Comparison of ENCODE assay signal across 11 cellular contexts in the genomic region with DNA sequence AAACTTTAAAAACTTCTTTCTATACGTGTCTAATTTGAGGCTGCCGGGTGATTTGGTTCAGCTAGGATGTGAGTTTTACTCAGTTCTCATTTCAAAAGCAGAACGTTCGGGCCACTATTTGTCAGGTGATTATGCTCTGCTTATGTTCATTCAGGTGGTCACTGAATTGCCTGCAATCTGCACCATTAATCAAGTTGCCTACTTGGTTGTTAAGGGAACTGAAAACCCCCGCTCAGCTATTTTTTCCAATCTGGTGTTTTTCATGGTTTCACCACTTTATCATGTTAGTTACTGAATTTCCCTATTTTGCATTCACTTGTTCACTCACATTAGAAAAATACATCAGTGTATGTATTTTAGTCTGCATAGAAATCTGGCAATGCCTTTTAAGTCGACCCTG.
DNase-seq lines count a peak whose midpoint lies in the region; ATAC-seq and TF ChIP-seq lines count a peak whose summit lies in the region.
"Had no signal": no experiment of that assay in that cellular context is flagged by ENCODE, and none has a peak within 500 bp of the region (broad histone marks: within the 10 kb centered on the region; RNA-seq: fewer than 3 reads in every experiment).

No MANE protein-coding gene starts in this region.

- ATAC-seq in GM18505 (IDR thresholded peaks at IDR 0.05; ENCODE audit: unreplicated experiment) (peak; percentile 99), GM21381 (IDR thresholded peaks at IDR 0.05; ENCODE audit: unreplicated experiment) (peak; percentile 94), HG03064 (IDR thresholded peaks at IDR 0.05; ENCODE audit: low read depth, unreplicated experiment) (peak; percentile 96), heart right ventricle (no peak)

- no peaks in the 10 kb centered on the region for H3K9me3 ChIP-seq in Peyer's patch
- no peaks in the 10 kb centered on the region for H3K9me3 ChIP-seq in heart right ventricle
- H3K9me3 ChIP-seq: thoracic aorta had no signal

- TF ChIP-seq POLR2A in GM18505 (IDR thresholded peaks at IDR 0.05; ENCODE audit: borderline replicate concordance, extremely low read depth, insufficient read depth, insufficient read length) (no peak), Peyer's patch (IDR thresholded peaks at IDR 0.05) (no peak)

- H3K4me3 ChIP-seq in Peyer's patch (no peak overlapping the region), heart right ventricle (no peak overlapping the region)
- H3K4me3 ChIP-seq: BLaER1 treated with 17β-estradiol and CSF1 and Interleukin-3, amounts not matched to agents 10 nM and 100 nM; thoracic aorta had no signal

- TF ChIP-seq CTCF in Peyer's patch (IDR thresholded peaks at IDR 0.05) (no peak), heart right ventricle (IDR thresholded peaks at IDR 0.05) (no peak)

- 89 to 94% methylated on average over 6 of the region's 6 CpGs for WGBS in heart right ventricle, 2 donors

- H3K36me3 ChIP-seq in Peyer's patch (no peaks in the 10 kb centered on the region), heart right ventricle (no peaks in the 10 kb centered on the region)
- H3K36me3 ChIP-seq: BLaER1 treated with 17β-estradiol and CSF1 and Interleukin-3, amounts not matched to agents 10 nM and 100 nM; thoracic aorta had no signal

- H3K4me1 ChIP-seq in Peyer's patch, result peaks cover 0 to 4% (median 0%) of the 10 kb centered on the region in 4 donors
- no peaks in the 10 kb centered on the region for H3K4me1 ChIP-seq in heart right ventricle

- DNase-seq in Peyer's patch, result peak in 2 of 3 donors; percentile 47 to 54
- DNase-seq in globus pallidus (ENCODE audit: low spot score), result no peak
- no peak for DNase-seq in heart right ventricle
- no peak for DNase-seq in GOT3 (lab: John Stamatoyannopoulos, UW)
- no peak for DNase-seq in NK-92 treated with Interleukin-12 subunit alpha and Interleukin-12 subunit beta, amount 100 ng/mL, for 24 hours (lab: John Stamatoyannopoulos, UW)

- intact Hi-C loops in heart right ventricle (cut with DNase I), result no loop called here

- H3K27me3 ChIP-seq in Peyer's patch (no peaks in the 10 kb centered on the region), heart right ventricle (no peaks in the 10 kb centered on the region)
- H3K27me3 ChIP-seq: BLaER1 treated with 17β-estradiol and CSF1 and Interleukin-3, amounts not matched to agents 10 nM and 100 nM had no signal

- H3K27ac ChIP-seq in Peyer's patch (no peak overlapping the region), heart right ventricle (no peak overlapping the region)
- H3K27ac ChIP-seq: KMS-11, thoracic aorta had no signal

Comparison
In these comparisons a context has a peak if more than half of its experiments do, and no peak if none do; other contexts are left out.
1. ATAC-seq: peak in GM18505 (single experiment), GM21381 (single experiment) and HG03064 (single experiment); none in heart right ventricle (0 of 8).
2. DNase-seq: peak in Peyer's patch (2 of 3); none in globus pallidus (single experiment), heart right ventricle (0 of 2), GOT3 (single experiment) and NK-92 treated with Interleukin-12 subunit alpha and Interleukin-12 subunit beta, amount 100 ng/mL, for 24 hours (single experiment).